7 cellular contexts compared by ENCODE assay signal in genomic region chr9:35748239-35748857, GRCh38. TPM values are rescaled to one million over a fixed set of nuclear protein-coding genes. Genes with fewer than 3 reads are reported as not detected.
DNase-seq lines count a peak whose midpoint lies in the region; TF ChIP-seq lines count a peak whose summit lies in the region.
"Had no signal": no experiment of that assay in that cellular context is flagged by ENCODE, and none has a peak within 500 bp of the region (broad histone marks: within the 10 kb centered on the region; RNA-seq: fewer than 3 reads in every experiment).

No MANE protein-coding gene starts in this region.

- peaks cover 51% of the 10 kb centered on the region for H3K79me2 ChIP-seq in PC-9 (ENCODE audit: low read depth)

- peak overlapping the region; percentile 96 for H3K4me2 ChIP-seq in PC-9

- H3K4me1 Mint-ChIP-seq in CD4-positive, alpha-beta memory T cell: peaks cover 37 to 77% (median 48%) of the 10 kb centered on the region in 4 donors

- TF ChIP-seq CTCF in PC-9 (conservative IDR thresholded peaks at IDR 0.05) (no peak), cardiac muscle cell (IDR thresholded peaks at IDR 0.05; ENCODE audit: low read depth, low read length) (no peak), tibial nerve (IDR thresholded peaks at IDR 0.05) (no peak)

- H4K20me1 ChIP-seq in PC-9 (ENCODE audit: insufficient read depth): peaks cover 13% of the 10 kb centered on the region; the same call in 1 of the 2 replicates

- peaks cover 42% of the 10 kb centered on the region for H3K36me3 ChIP-seq in CD4-positive, alpha-beta memory T cell (ENCODE audit: insufficient read depth, low read length)
- no peaks in the 10 kb centered on the region; the same call in 1 of the 2 replicates for H3K36me3 ChIP-seq in PC-9 (ENCODE audit: low read depth)
- H3K36me3 ChIP-seq in cardiac muscle cell: peaks cover 26% of the 10 kb centered on the region
- H3K36me3 ChIP-seq in tibial nerve: peaks cover 0 to 46% (median 38%) of the 10 kb centered on the region in 3 donors

- peak overlapping the region; percentile 52 to 89 for H3K4me3 ChIP-seq in CD4-positive, alpha-beta memory T cell (ENCODE audit: low read length in 2 of 2)
- H3K4me3 ChIP-seq in PC-9: peak overlapping the region; percentile 79
- peak overlapping the region; percentile 75 for H3K4me3 ChIP-seq in cardiac muscle cell
- H3K4me3 ChIP-seq in tibial nerve: peak overlapping the region; percentile 73 to 97 (median 90)

- intact Hi-C loops in CD4-positive, alpha-beta memory T cell (cut with micrococcal nuclease): loop anchor here (5.0 kb wide), 1 partner anchor 636 kb away; no protein-coding TSS in a partner anchor
- intact Hi-C loops in PC-9 (cut with micrococcal nuclease; ENCODE audit: unreplicated experiment): loop anchor here (2.0 kb wide), 1 partner anchor 16 kb away; the partner anchor contains the start of genes CREB3 and TLN1

- H3K4me1 ChIP-seq in CD4-positive, alpha-beta memory T cell (ENCODE audit: insufficient read depth, low read length): peaks cover 45% of the 10 kb centered on the region
- H3K4me1 ChIP-seq in PC-9 (replicated peaks; ENCODE audit: insufficient read depth): peaks cover 23% of the 10 kb centered on the region
- peaks cover 16% of the 10 kb centered on the region for H3K4me1 ChIP-seq in cardiac muscle cell (ENCODE audit: low read depth)
- peaks cover 0 to 48% (median 36%) of the 10 kb centered on the region in 4 donors for H3K4me1 ChIP-seq in tibial nerve

- CTCF ChIA-PET in CD4-positive, alpha-beta memory T cell (lab: Charles Lee; ENCODE audit: partially characterized antibody): interaction anchor here (0.8 to 6.6 kb wide), 14 partner anchors 8 to 145 kb away, joined by 3 to 209 read pairs (median 8); partner anchors contain the start of genes CCDC107, CREB3, RMRP and SPAG8
- CTCF ChIA-PET in PC-9 (lab: Charles Lee): interaction anchor here (0.6 to 1.0 kb wide), 7 partner anchors 12 to 100 kb away, joined by 3 to 7 read pairs (median 3); partner anchors contain the start of genes ARHGEF39, CREB3 and TLN1

- no peaks in the 10 kb centered on the region for H3K27me3 Mint-ChIP-seq in CD4-positive, alpha-beta memory T cell

- POLR2A ChIA-PET in CD4-positive, alpha-beta memory T cell (lab: Charles Lee; ENCODE audit: partially characterized antibody): interaction anchor here (1.1 to 8.1 kb wide), 12 partner anchors 8 to 144 kb away, joined by 3 to 179 read pairs (median 14); partner anchors contain the start of genes ARHGEF39, CCDC107, CREB3 and RMRP
- POLR2A ChIA-PET in PC-9 (lab: Charles Lee; ENCODE audit: unreplicated experiment): interaction anchor here (0.6 to 0.7 kb wide), 4 partner anchors 12 to 121 kb away, joined by 3 to 7 read pairs (median 4); partner anchors contain the start of gene SPAG8

- H3K4me3 Mint-ChIP-seq in CD4-positive, alpha-beta memory T cell: peak overlapping the region; percentile 89 to 92 (median 92)

- H3K27ac ChIP-seq in CD4-positive, alpha-beta memory T cell (ENCODE audit: low read depth, low read length): peak overlapping the region; percentile 82
- H3K27ac ChIP-seq in PC-9: peak overlapping the region; percentile 51
- peak overlapping the region; percentile 97 for H3K27ac ChIP-seq in cardiac muscle cell
- peak overlapping the region; percentile 77 to 94 (median 94) for H3K27ac ChIP-seq in tibial nerve

- TF ChIP-seq POLR2A in tibial nerve (IDR thresholded peaks at IDR 0.05): no peak

- H3K36me3 Mint-ChIP-seq in CD4-positive, alpha-beta memory T cell: peaks cover 30 to 57% of the 10 kb centered on the region in 2 donors

- no TSS peak for BruUV-seq in PC-9 (replicated peaks; lab: Mats Ljungman, UMichigan)

- H2AFZ ChIP-seq in PC-9: peak overlapping the region; percentile 56; the same call in 1 of the 2 replicates

- no peaks in the 10 kb centered on the region for H3K27me3 ChIP-seq in CD4-positive, alpha-beta memory T cell (ENCODE audit: insufficient read depth, low read length)
- H3K27me3 ChIP-seq in PC-9 (ENCODE audit: insufficient read depth, low read depth): no peaks in the 10 kb centered on the region
- no peaks in the 10 kb centered on the region for H3K27me3 ChIP-seq in cardiac muscle cell
- no peaks in the 10 kb centered on the region for H3K27me3 ChIP-seq in tibial nerve

- peak in 1 of 5 donors; percentile 13 for DNase-seq in CD4-positive, alpha-beta memory T cell
- DNase-seq in PC-9: no peak
- no peak for DNase-seq in cardiac muscle cell (ENCODE audit: low read depth in 1 of 2, low spot score in 1 of 2)
- DNase-seq in tibial nerve (ENCODE audit: low spot score in 2 of 2): no peak
- no peak for DNase-seq in GOT3 (lab: John Stamatoyannopoulos, UW)
- DNase-seq in midbrain (lab: John Stamatoyannopoulos, UW): no peak

- H3K9me2 ChIP-seq in PC-9 (ENCODE audit: insufficient read depth): no peaks in the 10 kb centered on the region

- H3K9me3 ChIP-seq in CD4-positive, alpha-beta memory T cell (ENCODE audit: control insufficient read depth in 1 of 2, low read length in 2 of 2): no peaks in the 10 kb centered on the region
- H3K9me3 ChIP-seq in PC-9 (ENCODE audit: insufficient read depth, low read depth): no peaks in the 10 kb centered on the region
- no peaks in the 10 kb centered on the region for H3K9me3 ChIP-seq in cardiac muscle cell (ENCODE audit: low read depth)
- H3K9me3 ChIP-seq in tibial nerve: no peaks in the 10 kb centered on the region

- H3K27ac Mint-ChIP-seq in CD4-positive, alpha-beta memory T cell: peak overlapping the region; percentile 62 to 92 (median 87)

- WGBS in tibial nerve, 2 donors: 0 to 4% methylated on average over 10 to 21 of the region's 24 CpGs

- H3F3A ChIP-seq in PC-9 (ENCODE audit: insufficient read depth, low read depth): 0 out of 2 replicates have a peak, but pooled peaks cover 8% of the 10 kb centered on the region

- no peak for TF ChIP-seq EP300 in tibial nerve (IDR thresholded peaks at IDR 0.05)

- H3K9me3 Mint-ChIP-seq in CD4-positive, alpha-beta memory T cell: no peaks in the 10 kb centered on the region

RNA-seq across cellular contexts. Expression of gene GBA2, which starts 0.7 kb away (rescaled TPM):
- 10 to 100 TPM; 61.1 to 66.3 TPM for total RNA-seq in CD4-positive, alpha-beta memory T cell
- polyA plus RNA-seq in CD4-positive, alpha-beta memory T cell: 10 to 100 TPM; 16.3 to 27.1 TPM
- total RNA-seq in PC-9 (2021) (25.0 and 29.6 TPM in 2 replicates), cardiac muscle cell (132 and 157 TPM in 2 replicates), tibial nerve (10 to 100 TPM; 63.8 to 92.1 (median 66.1) TPM)
- polyA plus RNA-seq in cardiac muscle cell: 135 and 140 TPM in 2 replicates

RNA-seq across cellular contexts. Expression of gene RGP1, which starts 0.7 kb away (rescaled TPM):
- 10 to 100 TPM; 31.8 to 33.8 TPM for total RNA-seq in CD4-positive, alpha-beta memory T cell
- 1 to 10 TPM; 6.1 to 9.9 TPM for polyA plus RNA-seq in CD4-positive, alpha-beta memory T cell
- total RNA-seq in PC-9 (2021): 21.8 and 25.1 TPM in 2 replicates
- 24.1 and 30.4 TPM in 2 replicates for total RNA-seq in cardiac muscle cell
- polyA plus RNA-seq in cardiac muscle cell: 17.9 and 21.8 TPM in 2 replicates
- 10 to 100 TPM; 18.6 to 21.3 (median 20.2) TPM for total RNA-seq in tibial nerve

RNA-seq across cellular contexts. Expression of gene MSMP, which starts 5.7 kb away (rescaled TPM):
- not detected for total RNA-seq in CD4-positive, alpha-beta memory T cell
- 1 to 10 TPM in 1 of 2 donors, not detected in 1; 1.2 TPM for polyA plus RNA-seq in CD4-positive, alpha-beta memory T cell
- not detected in 2 replicates for total RNA-seq in PC-9 (2021)
- total RNA-seq in cardiac muscle cell: not detected in 2 replicates
- not detected in 2 replicates for polyA plus RNA-seq in cardiac muscle cell
- not detected for total RNA-seq in tibial nerve
- total RNA-seq: subcutaneous adipose tissue had no signal

RNA-seq across cellular contexts. Expression of gene CREB3, which starts 15.9 kb away (rescaled TPM):
- 10 to 100 TPM; 24.8 to 25.6 TPM for total RNA-seq in CD4-positive, alpha-beta memory T cell
- 10 to 100 TPM; 45.0 to 59.7 TPM for polyA plus RNA-seq in CD4-positive, alpha-beta memory T cell
- total RNA-seq in PC-9 (2021): 22.4 and 23.6 TPM in 2 replicates
- total RNA-seq in cardiac muscle cell: 45.7 and 51.5 TPM in 2 replicates
- 62.3 and 84.2 TPM in 2 replicates for polyA plus RNA-seq in cardiac muscle cell
- 10 to 100 TPM; 41.6 to 70.1 (median 53.5) TPM for total RNA-seq in tibial nerve

RNA-seq across cellular contexts. Expression of gene TLN1, which starts 16.4 kb away (rescaled TPM):
- total RNA-seq in CD4-positive, alpha-beta memory T cell: 100 to 1,000 TPM; 294 to 316 TPM
- polyA plus RNA-seq in CD4-positive, alpha-beta memory T cell: 100 to 1,000 TPM in 1 of 2 donors, 10 to 100 TPM in 1; 13.7 to 137 TPM
- 101 and 114 TPM in 2 replicates for total RNA-seq in PC-9 (2021)
- 172 and 178 TPM in 2 replicates for total RNA-seq in cardiac muscle cell
- polyA plus RNA-seq in cardiac muscle cell: 96.0 and 98.0 TPM in 2 replicates
- 100 to 1,000 TPM; 284 to 405 (median 350) TPM for total RNA-seq in tibial nerve
